In the genomic region with DNA sequence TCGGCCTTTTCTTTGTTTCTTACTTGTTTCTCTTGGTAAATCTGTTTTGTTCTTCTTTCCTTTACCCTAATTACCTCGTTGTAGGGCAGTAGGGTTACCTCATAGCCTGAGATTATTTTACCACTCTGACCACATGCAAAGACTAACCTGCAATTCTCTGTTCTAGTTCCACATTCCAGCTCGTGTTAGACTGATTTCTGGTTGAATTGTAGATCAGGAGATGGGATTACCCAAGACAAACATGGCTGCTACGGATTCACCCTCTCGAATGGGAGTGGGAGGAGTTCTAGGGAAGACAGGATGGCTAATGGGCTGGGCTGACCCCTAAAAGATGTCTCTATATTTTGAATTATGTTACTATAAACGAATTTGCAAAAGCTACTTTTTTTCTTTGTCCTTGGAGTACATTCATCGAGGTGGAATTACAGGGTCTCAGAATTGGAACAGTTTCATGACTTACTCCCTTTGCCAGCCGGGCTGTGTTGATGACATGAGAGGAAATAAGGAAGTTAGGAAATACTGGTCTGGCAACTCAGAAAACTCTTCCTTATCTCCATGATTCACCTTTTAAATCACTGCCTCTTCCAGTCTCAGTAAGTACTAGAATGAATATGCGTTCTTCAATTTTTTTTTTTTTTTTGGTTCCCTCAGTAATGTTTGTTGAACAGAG, we compare ENCODE assay signal across 11 cellular contexts. TPM values are rescaled to one million over a fixed set of nuclear protein-coding genes. Genes with fewer than 3 reads are reported as not detected.
DNase-seq lines count a peak whose midpoint lies in the region; ATAC-seq, FAIRE-seq and TF ChIP-seq lines count a peak whose summit lies in the region.
"Had no signal": no experiment of that assay in that cellular context is flagged by ENCODE, and none has a peak within 500 bp of the region (broad histone marks: within the 10 kb centered on the region; RNA-seq: fewer than 3 reads in every experiment).

No MANE protein-coding gene starts in this region.

- DNase-seq in GM12892 (ENCODE audit: insufficient read length) (no peak), RCC 7860 (ENCODE audit: low spot score) (peak; percentile 18), kidney tubule cell (ENCODE audit: low spot score) (peak; percentile 54), progenitor cell of endocrine pancreas (ENCODE audit: low spot score, unreplicated experiment) (no peak), SK-N-DZ (ENCODE audit: low spot score) (no peak), cortex of kidney (lab: John Stamatoyannopoulos, UW) (no peak)
- no peak for DNase-seq in activated CD8-positive, alpha-beta memory T cell treated with anti-CD3 and anti-CD28 coated beads, Interleukin-2, amount 10 ng/mL, durations not matched to agents 7 days and 5 days
- DNase-seq: activated naive CD8-positive, alpha-beta T cell treated with anti-CD3 and anti-CD28 coated beads for 36 hours; NCI-H345; WERI-Rb-1 had no signal

- CTCF ChIA-PET in activated CD8-positive, alpha-beta memory T cell treated with anti-CD3 and anti-CD28 coated beads, Interleukin-2, amount 10 ng/mL, durations not matched to agents 7 days and 5 days (lab: Charles Lee) = interaction anchor here (0.7 to 1.3 kb wide), 2 partner anchors 38 to 72 kb away, joined by 3 to 4 read pairs; no protein-coding TSS in a partner anchor

- peak; percentile 77 for ATAC-seq in HG02610 (IDR thresholded peaks at IDR 0.05; ENCODE audit: unreplicated experiment)
- no peak for ATAC-seq in activated CD8-positive, alpha-beta memory T cell treated with anti-CD3 and anti-CD28 coated beads, Interleukin-2, amount 10 ng/mL, durations not matched to agents 7 days and 5 days

- peaks cover 1% of the 10 kb centered on the region for H3K36me3 Mint-ChIP-seq in activated CD8-positive, alpha-beta memory T cell treated with anti-CD3 and anti-CD28 coated beads, Interleukin-2, amount 10 ng/mL, durations not matched to agents 7 days and 5 days
- no peaks in the 10 kb centered on the region for H3K36me3 Mint-ChIP-seq in progenitor cell of endocrine pancreas (ENCODE audit: insufficient read depth)
- H3K36me3 Mint-ChIP-seq: activated naive CD8-positive, alpha-beta T cell treated with anti-CD3 and anti-CD28 coated beads for 36 hours had no signal

- FAIRE-seq in GM12892 (lab: Jason Lieb, UNC) (peak; percentile 85), RCC 7860 (lab: Jason Lieb, UNC) (no peak)

- H3K4me3 Mint-ChIP-seq in activated CD8-positive, alpha-beta memory T cell treated with anti-CD3 and anti-CD28 coated beads, Interleukin-2, amount 10 ng/mL, durations not matched to agents 7 days and 5 days = no peak overlapping the region
- no peak overlapping the region for H3K4me3 Mint-ChIP-seq in progenitor cell of endocrine pancreas (ENCODE audit: low read depth)
- H3K4me3 Mint-ChIP-seq: activated naive CD8-positive, alpha-beta T cell treated with anti-CD3 and anti-CD28 coated beads for 36 hours had no signal

- H3K4me1 Mint-ChIP-seq in activated CD8-positive, alpha-beta memory T cell treated with anti-CD3 and anti-CD28 coated beads, Interleukin-2, amount 10 ng/mL, durations not matched to agents 7 days and 5 days = no peaks in the 10 kb centered on the region
- H3K4me1 Mint-ChIP-seq in progenitor cell of endocrine pancreas (ENCODE audit: low read depth) = peaks cover 20% of the 10 kb centered on the region
- H3K4me1 Mint-ChIP-seq: activated naive CD8-positive, alpha-beta T cell treated with anti-CD3 and anti-CD28 coated beads for 36 hours had no signal

- peaks cover 14% of the 10 kb centered on the region for H3K27me3 Mint-ChIP-seq in activated CD8-positive, alpha-beta memory T cell treated with anti-CD3 and anti-CD28 coated beads, Interleukin-2, amount 10 ng/mL, durations not matched to agents 7 days and 5 days
- no peaks in the 10 kb centered on the region for H3K27me3 Mint-ChIP-seq in progenitor cell of endocrine pancreas
- H3K27me3 Mint-ChIP-seq: activated naive CD8-positive, alpha-beta T cell treated with anti-CD3 and anti-CD28 coated beads for 36 hours had no signal

- TF ChIP-seq CTCF in progenitor cell of endocrine pancreas (IDR thresholded peaks at IDR 0.05; ENCODE audit: unreplicated experiment) = no peak

- no peak for TF ChIP-seq POLR2A in GM12892 (IDR thresholded peaks at IDR 0.05; ENCODE audit: low read depth, low read length)

- H3K9me3 Mint-ChIP-seq in activated CD8-positive, alpha-beta memory T cell treated with anti-CD3 and anti-CD28 coated beads, Interleukin-2, amount 10 ng/mL, durations not matched to agents 7 days and 5 days (ENCODE audit: low read depth) = no peaks in the 10 kb centered on the region
- peaks cover 4% of the 10 kb centered on the region for H3K9me3 Mint-ChIP-seq in progenitor cell of endocrine pancreas (ENCODE audit: low read depth)
- H3K9me3 Mint-ChIP-seq: activated naive CD8-positive, alpha-beta T cell treated with anti-CD3 and anti-CD28 coated beads for 36 hours had no signal

- H3K27ac Mint-ChIP-seq in activated CD8-positive, alpha-beta memory T cell treated with anti-CD3 and anti-CD28 coated beads, Interleukin-2, amount 10 ng/mL, durations not matched to agents 7 days and 5 days = no peak overlapping the region
- no peak overlapping the region for H3K27ac Mint-ChIP-seq in progenitor cell of endocrine pancreas
- H3K27ac Mint-ChIP-seq: activated naive CD8-positive, alpha-beta T cell treated with anti-CD3 and anti-CD28 coated beads for 36 hours had no signal

RNA-seq across cellular contexts. Expression of gene FBXW7, which starts 36.7 kb away (rescaled TPM):
- polyA plus RNA-seq in GM12892 (2012; ENCODE audit: missing spikeins) = 61.2 TPM
- total RNA-seq in activated CD8-positive, alpha-beta memory T cell treated with anti-CD3 and anti-CD28 coated beads, Interleukin-2, amount 10 ng/mL, durations not matched to agents 7 days and 5 days = 10 to 100 TPM; 49.3 to 62.9 TPM
- total RNA-seq in progenitor cell of endocrine pancreas = 49.3 and 52.1 TPM in 2 replicates
- 7.4 and 11.4 TPM in 2 replicates for polyA plus RNA-seq in SK-N-DZ (2014; cell fraction: cytosol; rRNA removed)
- polyA plus RNA-seq in SK-N-DZ (2014; cell fraction: nucleus; rRNA removed) = 16.8 and 17.0 TPM in 2 replicates

Comparison
In these comparisons a context has a peak if more than half of its experiments do, and no peak if none do; other contexts are left out.
1. DNase-seq: peak in RCC 7860 (single experiment) and kidney tubule cell (single experiment); none in GM12892 (single experiment), activated CD8-positive, alpha-beta memory T cell treated with anti-CD3 and anti-CD28 coated beads, Interleukin-2, amount 10 ng/mL, durations not matched to agents 7 days and 5 days (single experiment), progenitor cell of endocrine pancreas (single experiment), SK-N-DZ (single experiment) and cortex of kidney (single experiment).